In the genomic region with DNA sequence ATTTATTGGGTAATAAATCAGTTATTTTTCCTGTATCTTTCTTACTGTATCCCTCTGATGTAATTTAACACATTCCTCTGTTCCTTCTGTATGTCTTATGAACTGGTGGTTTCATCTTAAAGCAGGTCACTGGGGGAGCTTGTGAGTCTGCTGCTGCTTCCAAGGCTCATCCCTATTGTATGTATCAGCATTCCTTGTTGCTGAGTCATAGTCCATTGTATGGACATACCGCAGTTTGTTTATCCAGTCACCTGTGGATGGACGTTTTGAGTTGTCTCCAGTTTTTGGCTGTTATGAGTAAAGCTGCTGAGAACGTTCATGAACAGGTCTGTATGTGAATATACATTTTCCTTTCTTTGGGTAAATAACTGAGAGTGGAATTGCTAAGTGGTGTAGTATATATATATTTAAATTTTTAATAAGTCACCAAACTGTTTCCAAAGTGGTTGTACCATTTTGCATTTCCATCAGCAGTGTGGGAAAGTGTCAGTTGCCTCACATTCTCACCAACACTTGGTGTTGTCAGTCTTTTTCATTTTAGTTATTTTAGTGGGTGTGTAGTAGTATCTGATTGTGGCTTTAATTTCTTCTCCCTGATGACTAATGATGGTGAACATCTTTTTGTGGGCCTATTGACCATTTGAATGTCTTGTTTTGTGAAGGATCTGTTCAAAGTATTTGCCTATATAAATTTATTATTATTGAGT, we compare ENCODE assay signal across 2 cellular contexts.
TF ChIP-seq lines count a peak whose summit lies in the region.

No MANE protein-coding gene starts in this region.

TF ChIP-seq in GM23338, 12 proteins besides CTCF, POLR2A, EP300 and RAD21 (continued from another document and continues in another):
- TF ChIP-seq NANOG (IDR thresholded peaks at IDR 0.05; ENCODE audit: borderline replicate concordance) (no peak), JUNB (IDR thresholded peaks at IDR 0.05; ENCODE audit: unreplicated experiment) (no peak), POLR2AphosphoS5 (IDR thresholded peaks at IDR 0.05; ENCODE audit: low read depth) (no peak), ETS1 (IDR thresholded peaks at IDR 0.05) (no peak), CREB1 (CRISPR knock-in tag; IDR thresholded peaks at IDR 0.05; ENCODE audit: low read depth) (no peak), EZH2 (IDR thresholded peaks at IDR 0.05; ENCODE audit: low read depth, unreplicated experiment) (no peak), EZH2phosphoT487 (IDR thresholded peaks at IDR 0.05; ENCODE audit: unreplicated experiment) (no peak), STAT1 (IDR thresholded peaks at IDR 0.05; ENCODE audit: unreplicated experiment) (no peak)
- TF ChIP-seq, protein P1, sequence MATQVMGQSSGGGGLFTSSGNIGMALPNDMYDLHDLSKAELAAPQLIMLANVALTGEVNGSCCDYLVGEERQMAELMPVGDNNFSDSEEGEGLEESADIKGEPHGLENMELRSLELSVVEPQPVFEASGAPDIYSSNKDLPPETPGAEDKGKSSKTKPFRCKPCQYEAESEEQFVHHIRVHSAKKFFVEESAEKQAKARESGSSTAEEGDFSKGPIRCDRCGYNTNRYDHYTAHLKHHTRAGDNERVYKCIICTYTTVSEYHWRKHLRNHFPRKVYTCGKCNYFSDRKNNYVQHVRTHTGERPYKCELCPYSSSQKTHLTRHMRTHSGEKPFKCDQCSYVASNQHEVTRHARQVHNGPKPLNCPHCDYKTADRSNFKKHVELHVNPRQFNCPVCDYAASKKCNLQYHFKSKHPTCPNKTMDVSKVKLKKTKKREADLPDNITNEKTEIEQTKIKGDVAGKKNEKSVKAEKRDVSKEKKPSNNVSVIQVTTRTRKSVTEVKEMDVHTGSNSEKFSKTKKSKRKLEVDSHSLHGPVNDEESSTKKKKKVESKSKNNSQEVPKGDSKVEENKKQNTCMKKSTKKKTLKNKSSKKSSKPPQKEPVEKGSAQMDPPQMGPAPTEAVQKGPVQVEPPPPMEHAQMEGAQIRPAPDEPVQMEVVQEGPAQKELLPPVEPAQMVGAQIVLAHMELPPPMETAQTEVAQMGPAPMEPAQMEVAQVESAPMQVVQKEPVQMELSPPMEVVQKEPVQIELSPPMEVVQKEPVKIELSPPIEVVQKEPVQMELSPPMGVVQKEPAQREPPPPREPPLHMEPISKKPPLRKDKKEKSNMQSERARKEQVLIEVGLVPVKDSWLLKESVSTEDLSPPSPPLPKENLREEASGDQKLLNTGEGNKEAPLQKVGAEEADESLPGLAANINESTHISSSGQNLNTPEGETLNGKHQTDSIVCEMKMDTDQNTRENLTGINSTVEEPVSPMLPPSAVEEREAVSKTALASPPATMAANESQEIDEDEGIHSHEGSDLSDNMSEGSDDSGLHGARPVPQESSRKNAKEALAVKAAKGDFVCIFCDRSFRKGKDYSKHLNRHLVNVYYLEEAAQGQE (IDR thresholded peaks at IDR 0.05; ENCODE audit: unreplicated experiment), result no peak

TF ChIP-seq in IMR-90, 13 proteins besides CTCF, POLR2A, EP300 and RAD21:
- TF ChIP-seq ELK1 (IDR thresholded peaks at IDR 0.05; ENCODE audit: borderline replicate concordance, low read depth, low read length) (no peak), NFE2L2 (IDR thresholded peaks at IDR 0.05; ENCODE audit: low read depth, low read length) (0 out of 2 replicates have a peak, but pooled peaks have one; percentile 46)
